9 cellular contexts compared by ENCODE assay signal in genomic region chr1:157403203-157403602, GRCh38.
DNase-seq lines count a peak whose midpoint lies in the region; ATAC-seq, FAIRE-seq and TF ChIP-seq lines count a peak whose summit lies in the region.
"Had no signal": no experiment of that assay in that cellular context is flagged by ENCODE, and none has a peak within 500 bp of the region (broad histone marks: within the 10 kb centered on the region; RNA-seq: fewer than 3 reads in every experiment).

No MANE protein-coding gene starts in this region.

- RAD21 ChIA-PET in GM12878 (lab: Charles Lee; ENCODE audit: unreplicated experiment): interaction anchor here (0.7 to 4.9 kb wide), 6 partner anchors 19 to 207 kb away, joined by 3 to 50 read pairs (median 6); no protein-coding TSS in a partner anchor

- peak overlapping the region; percentile 62 for H3K4me2 ChIP-seq in GM12878 (ENCODE audit: control insufficient read depth, insufficient read depth)

- peaks cover 27% of the 10 kb centered on the region for H3K4me1 ChIP-seq in GM12878 (ENCODE audit: control insufficient read depth, insufficient read depth, low read length)

- TF ChIP-seq CTCF in GM12878 (IDR thresholded peaks at IDR 0.05 in 2 of 3, conservative IDR thresholded peaks at IDR 0.05 in 1 of 3; ENCODE audit: control insufficient read depth in 2 of 3, extremely low read depth in 1 of 3, insufficient read depth in 1 of 3, low read depth in 3 of 3, low read length in 3 of 3) (no peak), brain microvascular endothelial cell (IDR thresholded peaks at IDR 0.05; ENCODE audit: low read depth, low read length, missing control alignments) (no peak)

- no peaks in the 10 kb centered on the region for H3K9me3 Mint-ChIP-seq in activated CD4-positive, alpha-beta T cell treated with anti-CD3 and anti-CD28 coated beads, Interleukin-2, amount 10 ng/mL, durations not matched to agents 7 days and 5 days
- H3K9me3 Mint-ChIP-seq: neural crest cell had no signal

- in situ Hi-C loops in GM12878 (cut with MboI) (no loop called here), brain microvascular endothelial cell (cut with HindIII; ENCODE audit: low pct_ligation_motif_present, low sequenced_read_pairs) (no loop called here)

- no peaks in the 10 kb centered on the region; a peak in 1 of 4 replicates for H3K27me3 ChIP-seq in GM12878 (replicated peaks in 1 of 2; ENCODE audit: control insufficient read depth in 2 of 2, insufficient read depth in 2 of 2, low read length in 1 of 2)
- H3K27me3 ChIP-seq in brain microvascular endothelial cell (replicated peaks): no peaks in the 10 kb centered on the region

- no peak overlapping the region for H3K4me3 ChIP-seq in GM12878
- no peak overlapping the region for H3K4me3 ChIP-seq in brain microvascular endothelial cell (ENCODE audit: low read depth, low read length)

- FAIRE-seq in GM12878 (lab: Jason Lieb, UNC): peak; percentile 35

- H3K4me1 Mint-ChIP-seq in activated CD4-positive, alpha-beta T cell treated with anti-CD3 and anti-CD28 coated beads, Interleukin-2, amount 10 ng/mL, durations not matched to agents 7 days and 5 days: no peaks in the 10 kb centered on the region

- peak; percentile 39 to 65; a peak in 2 of 4 replicates for TF ChIP-seq EP300 in GM12878 (IDR thresholded peaks at IDR 0.05; ENCODE audit: borderline replicate concordance in 1 of 2, control insufficient read depth in 1 of 2, low read depth in 2 of 2, low read length in 2 of 2)

- no peak overlapping the region for H2AFZ ChIP-seq in GM12878 (ENCODE audit: control insufficient read depth, low read depth, low read length)

- DNase-seq in Daoy (ENCODE audit: low read depth) (peak; percentile 50), HPDE6-E6E7 (ENCODE audit: extremely low spot score) (peak; percentile 12), GM12878 (ENCODE audit: low read depth, low spot score) (no peak), pons (ENCODE audit: low spot score) (no peak), kidney glomerular epithelial cell (lab: John Stamatoyannopoulos, UW) (no peak), brain microvascular endothelial cell (no peak)
- no peak for DNase-seq in activated CD4-positive, alpha-beta T cell treated with anti-CD3 and anti-CD28 coated beads, Interleukin-2, amount 10 ng/mL, durations not matched to agents 7 days and 5 days

- intact Hi-C loops in GM12878 (cut with micrococcal nuclease; ENCODE audit: unreplicated experiment): no loop called here

- no peaks in the 10 kb centered on the region for H3K36me3 Mint-ChIP-seq in activated CD4-positive, alpha-beta T cell treated with anti-CD3 and anti-CD28 coated beads, Interleukin-2, amount 10 ng/mL, durations not matched to agents 7 days and 5 days (ENCODE audit: low read depth)

- no peak overlapping the region for H3K27ac Mint-ChIP-seq in activated CD4-positive, alpha-beta T cell treated with anti-CD3 and anti-CD28 coated beads, Interleukin-2, amount 10 ng/mL, durations not matched to agents 7 days and 5 days

- 0% methylated on average over 6 of the region's 6 CpGs for WGBS in GM12878 (ENCODE audit: insufficient coverage, insufficient replicate concordance, low lambda C conversion rate, missing lambda C conversion rate)

- peak; percentile 76 for ATAC-seq in GM21390 (IDR thresholded peaks at IDR 0.05; ENCODE audit: unreplicated experiment)
- peak; percentile 89 for ATAC-seq in GM12878

- no peaks in the 10 kb centered on the region for H3K9me3 ChIP-seq in GM12878 (replicated peaks; ENCODE audit: control insufficient read depth, insufficient read depth, low read length)

- no peak for TF ChIP-seq POLR2A in GM12878 (IDR thresholded peaks at IDR 0.05; ENCODE audit: low read depth, low read length)

- H3K27me3 Mint-ChIP-seq in activated CD4-positive, alpha-beta T cell treated with anti-CD3 and anti-CD28 coated beads, Interleukin-2, amount 10 ng/mL, durations not matched to agents 7 days and 5 days: peaks cover 30% of the 10 kb centered on the region

- no peaks in the 10 kb centered on the region for H3K79me2 ChIP-seq in GM12878 (ENCODE audit: control insufficient read depth, insufficient read depth, low read length)

- H3K36me3 ChIP-seq in GM12878 (ENCODE audit: control insufficient read depth in 2 of 2, insufficient read depth in 2 of 2, low read length in 1 of 2) (no peaks in the 10 kb centered on the region), brain microvascular endothelial cell (replicated peaks) (no peaks in the 10 kb centered on the region)

- no TSS peak for BruUV-seq in GM12878 (replicated peaks; lab: Mats Ljungman, UMichigan)

- CTCF ChIA-PET in GM12878 (lab: Yijun Ruan, JAX): interaction anchor here (0.7 to 4.9 kb wide), 13 partner anchors 18 to 702 kb away, joined by 3 to 31 read pairs (median 5); no protein-coding TSS in a partner anchor
- CTCF ChIA-PET in activated CD4-positive, alpha-beta T cell treated with anti-CD3 and anti-CD28 coated beads, Interleukin-2, amount 10 ng/mL, durations not matched to agents 7 days and 5 days (lab: Charles Lee): interaction anchor here (1.2 kb wide), 1 partner anchor 26 kb away, joined by 3 read pairs; no protein-coding TSS in a partner anchor

- no peaks in the 10 kb centered on the region for H4K20me1 ChIP-seq in GM12878 (ENCODE audit: control insufficient read depth, insufficient read depth)

- H3K4me3 Mint-ChIP-seq in activated CD4-positive, alpha-beta T cell treated with anti-CD3 and anti-CD28 coated beads, Interleukin-2, amount 10 ng/mL, durations not matched to agents 7 days and 5 days: no peak overlapping the region
- H3K4me3 Mint-ChIP-seq: neural crest cell had no signal

- SMC1A ChIA-PET in GM12878 (lab: Charles Lee; ENCODE audit: uncharacterized antibody, unreplicated experiment): interaction anchor here (1.0 to 11.0 kb wide), 10 partner anchors 21 to 220 kb away, joined by 3 to 134 read pairs (median 4); no protein-coding TSS in a partner anchor

- no peak for TF ChIP-seq RAD21 in GM12878 (IDR thresholded peaks at IDR 0.05; ENCODE audit: insufficient read depth, low read depth, low read length)

- H3K9ac ChIP-seq in GM12878 (ENCODE audit: control insufficient read depth, insufficient read depth, low read length): no peak overlapping the region

- POLR2A ChIA-PET in GM12878 (lab: Charles Lee): interaction anchor here (1.1 to 1.3 kb wide), 2 partner anchors 22 to 110 kb away, joined by 3 read pairs; no protein-coding TSS in a partner anchor
- POLR2A ChIA-PET in activated CD4-positive, alpha-beta T cell treated with anti-CD3 and anti-CD28 coated beads, Interleukin-2, amount 10 ng/mL, durations not matched to agents 7 days and 5 days (lab: Charles Lee): no interaction called here

- H3K27ac ChIP-seq in GM12878 (ENCODE audit: control insufficient read depth, insufficient read depth): no peak overlapping the region
- no peak overlapping the region for H3K27ac ChIP-seq in brain microvascular endothelial cell

TF ChIP-seq in GM12878, 131 proteins besides CTCF, POLR2A, EP300 and RAD21 (continues in another document):
- TF ChIP-seq CREM (IDR thresholded peaks at IDR 0.05; ENCODE audit: low read depth) (no peak), PBX3 (IDR thresholded peaks at IDR 0.05; ENCODE audit: insufficient replicate concordance, low read depth, low read length) (no peak), FOXK2 (IDR thresholded peaks at IDR 0.05) (no peak), RFX5 (IDR thresholded peaks at IDR 0.05; ENCODE audit: low read depth, low read length) (no peak), ZNF622 (IDR thresholded peaks at IDR 0.05) (no peak), RELB (IDR thresholded peaks at IDR 0.05; ENCODE audit: low read depth) (peak; percentile 84), HSF1 (IDR thresholded peaks at IDR 0.05; ENCODE audit: low read depth, low read length) (no peak)

Comparison
In these comparisons a context has a peak if more than half of its experiments do, and no peak if none do; other contexts are left out.
1. DNase-seq: peak in Daoy (single experiment) and HPDE6-E6E7 (single experiment); none in GM12878 (single experiment), pons (single experiment), kidney glomerular epithelial cell (single experiment), brain microvascular endothelial cell (single experiment) and activated CD4-positive, alpha-beta T cell treated with anti-CD3 and anti-CD28 coated beads, Interleukin-2, amount 10 ng/mL, durations not matched to agents 7 days and 5 days (single experiment).